In the genomic region with DNA sequence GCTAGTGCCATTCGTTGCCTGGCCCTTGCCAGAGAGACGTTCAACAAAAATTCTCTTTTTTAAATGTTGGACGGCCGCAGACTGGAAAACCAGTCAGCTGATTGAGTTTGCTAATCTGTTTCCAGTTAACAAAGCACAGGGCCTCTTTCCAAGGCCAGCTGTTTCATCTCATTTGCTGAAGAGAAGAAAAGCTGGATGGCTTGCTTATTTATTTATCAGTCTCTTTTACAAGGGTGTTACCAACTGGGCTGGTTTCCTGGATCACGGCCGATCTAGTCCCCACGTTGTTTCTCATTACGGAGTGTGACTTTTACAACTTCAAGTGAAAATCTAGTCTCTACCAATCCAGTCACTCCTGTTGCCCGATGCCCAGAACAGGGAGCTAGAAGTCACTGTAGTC, we compare ENCODE assay signal across 16 cellular contexts.
A peak's percentile ranks its signal among the peaks of the same experiment; 100 is the strongest.
DNase-seq lines count a peak whose midpoint lies in the region; ATAC-seq and TF ChIP-seq lines count a peak whose summit lies in the region.
"Had no signal": no experiment of that assay in that cellular context is flagged by ENCODE, and none has a peak within 500 bp of the region (broad histone marks: within the 10 kb centered on the region; RNA-seq: fewer than 3 reads in every experiment).

No MANE protein-coding gene starts in this region.

- 18% methylated on average over 9 of the region's 9 CpGs for whole genome bisulfite sequencing in lower leg skin, 2 donors
- 35% methylated on average over 9 of the region's 9 CpGs for WGBS in suprapubic skin

- no peaks in the 10 kb centered on the region for H3K79me2 ChIP-seq in fibroblast of lung (ENCODE audit: control insufficient read depth, insufficient read depth, low read length)
- H3K79me2 ChIP-seq in GM23338 (replicated peaks; ENCODE audit: insufficient read depth) = no peaks in the 10 kb centered on the region

- no peaks in the 10 kb centered on the region for H3F3A ChIP-seq in GM23338 (replicated peaks; ENCODE audit: low read depth)

- H3K4me3 ChIP-seq in LNCaP clone FGC (ENCODE audit: low read depth, low read length) (no peak overlapping the region), fibroblast of lung (replicated peaks in 1 of 4; ENCODE audit: control extremely low read depth in 1 of 4, insufficient read depth in 1 of 4, low read depth in 3 of 4, low read length in 4 of 4) (no peak overlapping the region), lower leg skin (ENCODE audit: low read depth, poor library complexity, severe bottlenecking) (no peak overlapping the region), suprapubic skin (no peak overlapping the region), GM23338 (no peak overlapping the region)
- H3K4me3 ChIP-seq: vagina had no signal

- H3K9me3 Mint-ChIP-seq in GM23338 = no peaks in the 10 kb centered on the region; the same call in 1 of the 3 replicates
- H3K9me3 Mint-ChIP-seq: CD8-positive, alpha-beta memory T cell had no signal

- H3K27ac ChIP-seq in fibroblast of lung (ENCODE audit: insufficient read depth, low read length) = no peak overlapping the region
- peak overlapping the region; percentile 8 for H3K27ac ChIP-seq in suprapubic skin
- no peak overlapping the region for H3K27ac ChIP-seq in GM23338 (ENCODE audit: low read depth)
- H3K27ac ChIP-seq: vagina had no signal

- no peaks in the 10 kb centered on the region for H3K36me3 Mint-ChIP-seq in GM23338 (ENCODE audit: low read depth)
- H3K36me3 Mint-ChIP-seq: activated naive CD8-positive, alpha-beta T cell; CD8-positive, alpha-beta memory T cell had no signal

- ATAC-seq in HG03097 (IDR thresholded peaks at IDR 0.05; ENCODE audit: low FRiP score, unreplicated experiment) = no peak
- ATAC-seq in GM18520 (IDR thresholded peaks at IDR 0.05; ENCODE audit: unreplicated experiment) = no peak
- no peak for ATAC-seq in GM23338
- ATAC-seq: activated CD4-positive, alpha-beta T cell treated with anti-CD3 and anti-CD28 coated beads for 36 hours had no signal

- H3K27me3 Mint-ChIP-seq in GM23338 (ENCODE audit: insufficient read depth, low read depth, poor library complexity) = no peaks in the 10 kb centered on the region

- intact Hi-C loops in lower leg skin (cut with DNase I; ENCODE audit: low total_unique reads) = loop anchor here (10.0 kb wide), 1 partner anchor 1197 kb away; no protein-coding TSS in a partner anchor

- no peak overlapping the region for H3K4me2 ChIP-seq in fibroblast of lung (ENCODE audit: extremely low read depth, insufficient read depth, low read length)
- H3K4me2 ChIP-seq in GM23338 = no peak overlapping the region

- H4K20me1 ChIP-seq in fibroblast of lung (ENCODE audit: control insufficient read depth, extremely low read depth, insufficient read depth, low read length) (no peaks in the 10 kb centered on the region), GM23338 (replicated peaks; ENCODE audit: insufficient read depth) (no peaks in the 10 kb centered on the region)

- H3K36me3 ChIP-seq in fibroblast of lung (ENCODE audit: control insufficient read depth, insufficient read depth, low read length) = no peaks in the 10 kb centered on the region
- no peaks in the 10 kb centered on the region for H3K36me3 ChIP-seq in suprapubic skin
- no peaks in the 10 kb centered on the region for H3K36me3 ChIP-seq in GM23338 (ENCODE audit: insufficient read depth)
- H3K36me3 ChIP-seq: vagina had no signal

- TF ChIP-seq CTCF in LNCaP clone FGC (IDR thresholded peaks at IDR 0.05; ENCODE audit: control insufficient read depth, extremely low read depth, insufficient read depth) (no peak), fibroblast of lung (conservative IDR thresholded peaks at IDR 0.05 in 1 of 2, IDR thresholded peaks at IDR 0.05 in 1 of 2; ENCODE audit: low read depth in 1 of 2, low read length in 2 of 2) (no peak), lower leg skin (IDR thresholded peaks at IDR 0.05) (no peak), suprapubic skin (IDR thresholded peaks at IDR 0.05) (no peak), GM23338 (conservative IDR thresholded peaks at IDR 0.05; ENCODE audit: low read depth in 2 of 2) (no peak)

- H3K27me3 ChIP-seq in fibroblast of lung (ENCODE audit: control insufficient read depth, insufficient read depth, low read length) = no peaks in the 10 kb centered on the region
- no peaks in the 10 kb centered on the region for H3K27me3 ChIP-seq in suprapubic skin
- no peaks in the 10 kb centered on the region for H3K27me3 ChIP-seq in GM23338 (ENCODE audit: insufficient read depth)
- H3K27me3 ChIP-seq: vagina had no signal

- no peak for TF ChIP-seq POLR2A in lower leg skin (IDR thresholded peaks at IDR 0.05)
- TF ChIP-seq POLR2A in suprapubic skin (IDR thresholded peaks at IDR 0.05) = no peak

- H3K9me2 ChIP-seq in GM23338 (ENCODE audit: insufficient read depth) = peaks cover 12% of the 10 kb centered on the region; the same call in 1 of the 2 replicates

- H2AFZ ChIP-seq in fibroblast of lung (ENCODE audit: low read length) (no peak overlapping the region), GM23338 (no peak overlapping the region)

- TF ChIP-seq EP300 in suprapubic skin (IDR thresholded peaks at IDR 0.05) = no peak

- no peak overlapping the region for H3K27ac Mint-ChIP-seq in GM23338
- H3K27ac Mint-ChIP-seq: activated CD4-positive, alpha-beta T cell treated with anti-CD3 and anti-CD28 coated beads for 36 hours; activated naive CD8-positive, alpha-beta T cell; CD8-positive, alpha-beta memory T cell; progenitor cell of endocrine pancreas had no signal

- H3K4me1 Mint-ChIP-seq in GM23338 = no peaks in the 10 kb centered on the region; the same call in 2 of the 3 replicates
- H3K4me1 Mint-ChIP-seq: activated CD4-positive, alpha-beta T cell treated with anti-CD3 and anti-CD28 coated beads for 36 hours; CD8-positive, alpha-beta memory T cell had no signal

- H3K9me3 ChIP-seq in fibroblast of lung (ENCODE audit: control insufficient read depth, insufficient read depth, low read depth, low read length) (no peaks in the 10 kb centered on the region), suprapubic skin (no peaks in the 10 kb centered on the region)
- H3K9me3 ChIP-seq: vagina had no signal

- H3K4me1 ChIP-seq in fibroblast of lung (ENCODE audit: control insufficient read depth, extremely low read depth, insufficient read depth, low read length) (no peaks in the 10 kb centered on the region), suprapubic skin (peaks cover 35% of the 10 kb centered on the region), GM23338 (ENCODE audit: insufficient read depth) (no peaks in the 10 kb centered on the region)

- H3K9ac ChIP-seq in fibroblast of lung (ENCODE audit: insufficient read depth, low read length) = no peak overlapping the region

- DNase-seq in LNCaP clone FGC (ENCODE audit: low read depth) (peak; percentile 82), fibroblast of lung (ENCODE audit: low read depth in 2 of 2) (peak; percentile 67 to 75), lower leg skin (ENCODE audit: low spot score in 2 of 2) (peak; percentile 71 to 87), suprapubic skin (ENCODE audit: low spot score in 2 of 2) (peak; percentile 73 to 81), NCI-H345 (lab: John Stamatoyannopoulos, UW) (no peak), GM23338 (ENCODE audit: low spot score) (no peak)
- DNase-seq: activated CD4-positive, alpha-beta T cell treated with anti-CD3 and anti-CD28 coated beads for 36 hours; CD8-positive, alpha-beta memory T cell; Kasumi-1; NCI-H2081; NCI-H82 had no signal

- H3K4me3 Mint-ChIP-seq in GM23338 = no peak overlapping the region
- H3K4me3 Mint-ChIP-seq: activated CD4-positive, alpha-beta T cell treated with anti-CD3 and anti-CD28 coated beads for 36 hours; activated naive CD8-positive, alpha-beta T cell; CD8-positive, alpha-beta memory T cell had no signal

TF ChIP-seq in GM23338, 12 proteins besides CTCF, POLR2A, EP300 and RAD21:
- TF ChIP-seq JUNB (IDR thresholded peaks at IDR 0.05; ENCODE audit: unreplicated experiment) (no peak), NANOG (IDR thresholded peaks at IDR 0.05; ENCODE audit: borderline replicate concordance) (no peak), EZH2phosphoT487 (IDR thresholded peaks at IDR 0.05; ENCODE audit: unreplicated experiment) (no peak), REST (IDR thresholded peaks at IDR 0.05; ENCODE audit: unreplicated experiment) (no peak), ZNF331 (CRISPR knock-in tag; IDR thresholded peaks at IDR 0.05; ENCODE audit: low read depth) (no peak), EZH2 (IDR thresholded peaks at IDR 0.05; ENCODE audit: low read depth, unreplicated experiment) (no peak), ETS1 (IDR thresholded peaks at IDR 0.05) (no peak), CREB1 (CRISPR knock-in tag; IDR thresholded peaks at IDR 0.05; ENCODE audit: low read depth) (no peak)

Comparison
In these comparisons a context has a peak if more than half of its experiments do, and no peak if none do; other contexts are left out.
1. DNase-seq: peak in LNCaP clone FGC (single experiment), fibroblast of lung (2 of 2), lower leg skin (2 of 2) and suprapubic skin (2 of 2); none in NCI-H345 (single experiment) and GM23338 (single experiment).